14 cellular contexts compared by ENCODE assay signal in genomic region chr2:9949239-9949991, GRCh38. TPM values are rescaled to one million over a fixed set of nuclear protein-coding genes. Genes with fewer than 3 reads are reported as not detected.
DNase-seq lines count a peak whose midpoint lies in the region; ATAC-seq and TF ChIP-seq lines count a peak whose summit lies in the region.
"Had no signal": no experiment of that assay in that cellular context is flagged by ENCODE, and none has a peak within 500 bp of the region (broad histone marks: within the 10 kb centered on the region; RNA-seq: fewer than 3 reads in every experiment).

No MANE protein-coding gene starts in this region.

- H3K36me3 Mint-ChIP-seq in T-helper 1 cell treated with Interleukin-12 subunit alpha and Interleukin-12 subunit beta and Interleukin-4 antibody, amounts not matched to agents 30 μg/mL and 1 μg/mL, for 36 hours (ENCODE audit: low read depth) = peaks cover 3% of the 10 kb centered on the region
- no peaks in the 10 kb centered on the region for H3K36me3 Mint-ChIP-seq in IgD-negative memory B cell
- no peaks in the 10 kb centered on the region for H3K36me3 Mint-ChIP-seq in chondrocyte (ENCODE audit: low read depth)
- no peaks in the 10 kb centered on the region for H3K36me3 Mint-ChIP-seq in nephron (ENCODE audit: low read depth)

- no peaks in the 10 kb centered on the region for H3K9me3 Mint-ChIP-seq in T-helper 1 cell treated with Interleukin-12 subunit alpha and Interleukin-12 subunit beta and Interleukin-4 antibody, amounts not matched to agents 30 μg/mL and 1 μg/mL, for 36 hours
- H3K9me3 Mint-ChIP-seq in IgD-negative memory B cell (no peaks in the 10 kb centered on the region), chondrocyte (ENCODE audit: low read depth) (no peaks in the 10 kb centered on the region), nephron (no peaks in the 10 kb centered on the region)
- H3K9me3 Mint-ChIP-seq: dendritic cell treated with granulocyte-macrophage colony-stimulating factor and Interleukin-4, amounts not matched to agents 40 ng/mL and 50 ng/mL, for 4 days had no signal

- peaks cover 7% of the 10 kb centered on the region for H3K4me1 Mint-ChIP-seq in T-helper 1 cell treated with Interleukin-12 subunit alpha and Interleukin-12 subunit beta and Interleukin-4 antibody, amounts not matched to agents 30 μg/mL and 1 μg/mL, for 36 hours (ENCODE audit: low read depth)
- peaks cover 0 to 15% (median 11%) of the 10 kb centered on the region in 3 donors for H3K4me1 Mint-ChIP-seq in IgD-negative memory B cell
- peaks cover 5% of the 10 kb centered on the region for H3K4me1 Mint-ChIP-seq in chondrocyte (ENCODE audit: low read depth)
- peaks cover 3% of the 10 kb centered on the region for H3K4me1 Mint-ChIP-seq in nephron

- H3K27ac Mint-ChIP-seq in T-helper 1 cell treated with Interleukin-12 subunit alpha and Interleukin-12 subunit beta and Interleukin-4 antibody, amounts not matched to agents 30 μg/mL and 1 μg/mL, for 36 hours = no peak overlapping the region
- H3K27ac Mint-ChIP-seq in IgD-negative memory B cell = peak overlapping the region in 2 of 3 donors; percentile 20 to 27
- no peak overlapping the region for H3K27ac Mint-ChIP-seq in chondrocyte (ENCODE audit: unreplicated experiment)
- no peak overlapping the region for H3K27ac Mint-ChIP-seq in nephron
- H3K27ac Mint-ChIP-seq: dendritic cell treated with granulocyte-macrophage colony-stimulating factor and Interleukin-4, amounts not matched to agents 40 ng/mL and 50 ng/mL, for 4 days had no signal

- DNase-seq in T-helper 1 cell = no peak
- no peak for DNase-seq in chondrocyte (ENCODE audit: low spot score)
- no peak for DNase-seq in superior temporal gyrus (ENCODE audit: extremely low spot score)
- no peak for DNase-seq in NCI-H2107 treated with DMSO at 0.1 percent for 48 hours (lab: John Stamatoyannopoulos, UW; ENCODE audit: unreplicated experiment)
- DNase-seq: activated CD4-positive, CD25-positive, alpha-beta regulatory T cell; DMS153; NCI-H446; SW 1271; tibial artery had no signal

- H3K4me3 Mint-ChIP-seq in T-helper 1 cell treated with Interleukin-12 subunit alpha and Interleukin-12 subunit beta and Interleukin-4 antibody, amounts not matched to agents 30 μg/mL and 1 μg/mL, for 36 hours = peak overlapping the region; percentile 86
- H3K4me3 Mint-ChIP-seq in IgD-negative memory B cell (peak overlapping the region in 3 of 4 donors; percentile 74 to 94 (median 86)), chondrocyte (ENCODE audit: unreplicated experiment) (peak overlapping the region; percentile 69), nephron (peak overlapping the region; percentile 73 to 85 (median 76))
- H3K4me3 Mint-ChIP-seq: dendritic cell treated with granulocyte-macrophage colony-stimulating factor and Interleukin-4, amounts not matched to agents 40 ng/mL and 50 ng/mL, for 4 days had no signal

- ATAC-seq in HG02852 (IDR thresholded peaks at IDR 0.05; ENCODE audit: unreplicated experiment) = no peak

- TF ChIP-seq CTCF in chondrocyte (IDR thresholded peaks at IDR 0.05) (no peak), nephron (IDR thresholded peaks at IDR 0.05; ENCODE audit: unreplicated experiment in 3 of 3) (no peak)

- peaks cover 68% of the 10 kb centered on the region for H3K27me3 Mint-ChIP-seq in T-helper 1 cell treated with Interleukin-12 subunit alpha and Interleukin-12 subunit beta and Interleukin-4 antibody, amounts not matched to agents 30 μg/mL and 1 μg/mL, for 36 hours (ENCODE audit: low read depth)
- H3K27me3 Mint-ChIP-seq in IgD-negative memory B cell (peaks cover 42% of the 10 kb centered on the region), chondrocyte (ENCODE audit: low read depth) (peaks cover 26% of the 10 kb centered on the region), nephron (ENCODE audit: low read depth) (peaks cover 72% of the 10 kb centered on the region)

RNA-seq across cellular contexts. Expression of gene GRHL1, which starts 2.1 kb away (rescaled TPM):
- 0.16 TPM for polyA plus RNA-seq in IgD-negative memory B cell
- total RNA-seq in chondrocyte = 0.31 to 0.59 TPM (median 0.42 TPM) in 3 replicates

Comparison
In these comparisons a context has a peak if more than half of its experiments do, and no peak if none do; other contexts are left out.
1. H3K27ac Mint-ChIP-seq: peak in IgD-negative memory B cell (2 of 3); none in T-helper 1 cell treated with Interleukin-12 subunit alpha and Interleukin-12 subunit beta and Interleukin-4 antibody, amounts not matched to agents 30 μg/mL and 1 μg/mL, for 36 hours (single experiment), chondrocyte (single experiment) and nephron (0 of 3).
2. Peak in every context shown above with its lines, with median percentiles within 50 percentile points of each other: H3K4me3 Mint-ChIP-seq.